In the genomic region with DNA sequence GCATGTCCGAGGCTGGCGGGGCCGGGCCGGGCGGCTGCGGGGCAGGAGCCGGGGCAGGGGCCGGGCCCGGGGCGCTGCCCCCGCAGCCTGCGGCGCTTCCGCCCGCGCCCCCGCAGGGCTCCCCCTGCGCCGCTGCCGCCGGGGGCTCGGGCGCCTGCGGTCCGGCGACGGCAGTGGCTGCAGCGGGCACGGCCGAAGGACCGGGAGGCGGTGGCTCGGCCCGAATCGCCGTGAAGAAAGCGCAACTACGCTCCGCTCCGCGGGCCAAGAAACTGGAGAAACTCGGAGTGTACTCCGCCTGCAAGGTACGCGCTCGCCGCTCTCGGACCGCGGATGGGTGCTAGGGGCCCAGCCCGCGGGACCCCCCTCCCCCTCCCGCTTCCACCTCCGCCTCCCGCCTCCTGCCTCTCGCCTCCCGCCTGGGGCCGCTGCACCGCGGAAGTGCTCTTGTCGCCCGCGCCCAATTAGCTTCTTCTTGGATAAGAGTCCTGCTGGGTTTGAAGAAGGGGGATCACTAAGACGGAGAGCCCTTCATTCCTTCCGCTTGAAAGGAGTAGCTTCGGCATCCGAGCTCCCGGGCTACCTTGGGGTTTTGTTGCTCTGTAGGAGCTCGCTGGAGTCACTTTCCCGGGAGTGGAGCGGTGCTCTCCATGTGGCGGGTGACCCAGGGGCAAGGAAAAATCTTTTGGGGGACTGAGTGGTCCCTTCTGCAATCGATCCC, we compare ENCODE assay signal across 8 cellular contexts. TPM values are rescaled to one million over a fixed set of nuclear protein-coding genes. Genes with fewer than 3 reads are reported as not detected.
DNase-seq lines count a peak whose midpoint lies in the region; ATAC-seq, FAIRE-seq and TF ChIP-seq lines count a peak whose summit lies in the region.

No MANE protein-coding gene starts in this region.

- H3K27me3 ChIP-seq in DOHH2 (ENCODE audit: control insufficient read depth, low read length) (no peaks in the 10 kb centered on the region), HUES64 (ENCODE audit: insufficient read depth, low read length) (peaks cover 22% of the 10 kb centered on the region), SJCRH30 (no peaks in the 10 kb centered on the region), neuron (ENCODE audit: insufficient read depth, low read length) (no peaks in the 10 kb centered on the region)

- CTCF ChIA-PET in activated naive CD4-positive, alpha-beta T cell treated with anti-CD3 and anti-CD28 coated beads, Interleukin-2, amount 10 ng/mL, durations not matched to agents 7 days and 5 days (lab: Charles Lee) = interaction anchor here (1.0 to 2.4 kb wide), 5 partner anchors 24 to 155 kb away, joined by 3 to 9 read pairs (median 7); a partner anchor contains a TSS

- H3K9me3 ChIP-seq in DOHH2 (ENCODE audit: control insufficient read depth, insufficient read depth, low read length) (no peaks in the 10 kb centered on the region), HUES64 (ENCODE audit: insufficient read depth, low read depth, low read length) (no peaks in the 10 kb centered on the region), SJCRH30 (replicated peaks) (no peaks in the 10 kb centered on the region), neuron (ENCODE audit: low read length) (no peaks in the 10 kb centered on the region)

- H3K4me3 ChIP-seq in DOHH2 (ENCODE audit: low read length) (peak overlapping the region; percentile 78), HUES64 (ENCODE audit: low read length) (peak overlapping the region; percentile 68), SJCRH30 (peak overlapping the region; percentile 81), neuron (ENCODE audit: low read length) (peak overlapping the region; percentile 61)

- peak overlapping the region; percentile 99 for H3K27ac Mint-ChIP-seq in activated naive CD4-positive, alpha-beta T cell treated with anti-CD3 and anti-CD28 coated beads, Interleukin-2, amount 10 ng/mL, durations not matched to agents 7 days and 5 days

- peak overlapping the region; percentile 94 for H2AFZ ChIP-seq in neuron (ENCODE audit: low read depth, low read length)

- peaks cover 39% of the 10 kb centered on the region for H3K4me1 ChIP-seq in DOHH2 (ENCODE audit: control insufficient read depth, low read length)
- peaks cover 16% of the 10 kb centered on the region for H3K4me1 ChIP-seq in HUES64 (ENCODE audit: insufficient read depth, low read length)
- peaks cover 9% of the 10 kb centered on the region; the same call in 1 of the 2 replicates for H3K4me1 ChIP-seq in SJCRH30
- H3K4me1 ChIP-seq in neuron (ENCODE audit: insufficient read depth, low read length) = peaks cover 16% of the 10 kb centered on the region

- peaks cover 56% of the 10 kb centered on the region for H3K4me1 Mint-ChIP-seq in activated naive CD4-positive, alpha-beta T cell treated with anti-CD3 and anti-CD28 coated beads, Interleukin-2, amount 10 ng/mL, durations not matched to agents 7 days and 5 days

- ATAC-seq in GM21447 (IDR thresholded peaks at IDR 0.05; ENCODE audit: unreplicated experiment) = peak; percentile 44

- WGBS in HUES64 = under 1% methylated on average over 72 of the region's 73 CpGs

- H3K9me3 Mint-ChIP-seq in activated naive CD4-positive, alpha-beta T cell treated with anti-CD3 and anti-CD28 coated beads, Interleukin-2, amount 10 ng/mL, durations not matched to agents 7 days and 5 days = no peaks in the 10 kb centered on the region

- no peak for TF ChIP-seq CTCF in DOHH2 (IDR thresholded peaks at IDR 0.05; ENCODE audit: low read depth, low read length, poor library complexity, severe bottlenecking)

- peaks cover 42% of the 10 kb centered on the region for H3K79me2 ChIP-seq in DOHH2 (ENCODE audit: control insufficient read depth, low read length)

- FAIRE-seq in frontal cortex (lab: Jason Lieb, UNC) = no peak

- peak overlapping the region; percentile 69 for H3K27ac ChIP-seq in DOHH2 (ENCODE audit: low read depth, low read length)
- no peak overlapping the region; the same call in 1 of the 2 replicates for H3K27ac ChIP-seq in HUES64 (ENCODE audit: low read depth, low read length)
- peak overlapping the region; percentile 23; the same call in 1 of the 2 replicates for H3K27ac ChIP-seq in SJCRH30
- peak overlapping the region; percentile 98 for H3K27ac ChIP-seq in temporal lobe (ENCODE audit: low read depth, low read length)

- H3K4me3 Mint-ChIP-seq in activated naive CD4-positive, alpha-beta T cell treated with anti-CD3 and anti-CD28 coated beads, Interleukin-2, amount 10 ng/mL, durations not matched to agents 7 days and 5 days = peak overlapping the region; percentile 93

- DNase-seq in SJCRH30 = peak; percentile 55 to 58
- DNase-seq in activated naive CD4-positive, alpha-beta T cell treated with anti-CD3 and anti-CD28 coated beads, Interleukin-2, amount 10 ng/mL, durations not matched to agents 7 days and 5 days = peak; percentile 83
- peak; percentile 69 to 78 for DNase-seq in frontal cortex (ENCODE audit: low spot score in 2 of 2)

- H3K4me2 ChIP-seq in DOHH2 (ENCODE audit: low read length) = peak overlapping the region; percentile 85

- H3K36me3 ChIP-seq in DOHH2 (ENCODE audit: control insufficient read depth, low read length) = peaks cover 6% of the 10 kb centered on the region; the same call in 1 of the 2 replicates
- H3K36me3 ChIP-seq in HUES64 (ENCODE audit: insufficient read depth, low read length) = no peaks in the 10 kb centered on the region
- H3K36me3 ChIP-seq in SJCRH30 = no peaks in the 10 kb centered on the region
- H3K36me3 ChIP-seq in neuron (ENCODE audit: insufficient read depth, low read length) = no peaks in the 10 kb centered on the region

- H3K9ac ChIP-seq in HUES64 (ENCODE audit: low read depth, low read length) = peak overlapping the region; percentile 36; the same call in 1 of the 2 replicates

- H3K9me2 ChIP-seq in DOHH2 (replicated peaks; ENCODE audit: control insufficient read depth, low read length) = no peaks in the 10 kb centered on the region

- H3K36me3 Mint-ChIP-seq in activated naive CD4-positive, alpha-beta T cell treated with anti-CD3 and anti-CD28 coated beads, Interleukin-2, amount 10 ng/mL, durations not matched to agents 7 days and 5 days = peaks cover 26% of the 10 kb centered on the region

- peaks cover 12% of the 10 kb centered on the region for H3F3A ChIP-seq in DOHH2 (ENCODE audit: control insufficient read depth, insufficient read depth)

- H4K20me1 ChIP-seq in DOHH2 (ENCODE audit: control insufficient read depth, insufficient read depth, low read depth, low read length) = peaks cover 7% of the 10 kb centered on the region; the same call in 1 of the 2 replicates

- peaks cover 3% of the 10 kb centered on the region for H3K27me3 Mint-ChIP-seq in activated naive CD4-positive, alpha-beta T cell treated with anti-CD3 and anti-CD28 coated beads, Interleukin-2, amount 10 ng/mL, durations not matched to agents 7 days and 5 days

RNA-seq across cellular contexts. Expression of a gene that starts 0.4 kb away (rescaled TPM):
- 1.8 TPM for polyA plus RNA-seq in HUES64 (2013, experiment 1 of 2)
- polyA plus RNA-seq in HUES64 (2013, experiment 2 of 2) = 2.5 TPM
- total RNA-seq in SJCRH30 (2014; rRNA removed; shearing (Covaris generic)) = 5.0 and 5.3 TPM in 2 replicates
- total RNA-seq in frontal cortex = 10.2 TPM
- 14.5 TPM for total RNA-seq in temporal lobe

RNA-seq across cellular contexts. Expression of a gene that starts 28.6 kb away (rescaled TPM):
- polyA plus RNA-seq in HUES64 (2013, experiment 1 of 2) = not detected
- not detected for polyA plus RNA-seq in HUES64 (2013, experiment 2 of 2)
- not detected in 2 replicates for total RNA-seq in SJCRH30 (2014; rRNA removed; shearing (Covaris generic))
- not detected for total RNA-seq in frontal cortex
- not detected for total RNA-seq in temporal lobe
